Comparison of ENCODE assay signal across 8 cellular contexts in the genomic region with DNA sequence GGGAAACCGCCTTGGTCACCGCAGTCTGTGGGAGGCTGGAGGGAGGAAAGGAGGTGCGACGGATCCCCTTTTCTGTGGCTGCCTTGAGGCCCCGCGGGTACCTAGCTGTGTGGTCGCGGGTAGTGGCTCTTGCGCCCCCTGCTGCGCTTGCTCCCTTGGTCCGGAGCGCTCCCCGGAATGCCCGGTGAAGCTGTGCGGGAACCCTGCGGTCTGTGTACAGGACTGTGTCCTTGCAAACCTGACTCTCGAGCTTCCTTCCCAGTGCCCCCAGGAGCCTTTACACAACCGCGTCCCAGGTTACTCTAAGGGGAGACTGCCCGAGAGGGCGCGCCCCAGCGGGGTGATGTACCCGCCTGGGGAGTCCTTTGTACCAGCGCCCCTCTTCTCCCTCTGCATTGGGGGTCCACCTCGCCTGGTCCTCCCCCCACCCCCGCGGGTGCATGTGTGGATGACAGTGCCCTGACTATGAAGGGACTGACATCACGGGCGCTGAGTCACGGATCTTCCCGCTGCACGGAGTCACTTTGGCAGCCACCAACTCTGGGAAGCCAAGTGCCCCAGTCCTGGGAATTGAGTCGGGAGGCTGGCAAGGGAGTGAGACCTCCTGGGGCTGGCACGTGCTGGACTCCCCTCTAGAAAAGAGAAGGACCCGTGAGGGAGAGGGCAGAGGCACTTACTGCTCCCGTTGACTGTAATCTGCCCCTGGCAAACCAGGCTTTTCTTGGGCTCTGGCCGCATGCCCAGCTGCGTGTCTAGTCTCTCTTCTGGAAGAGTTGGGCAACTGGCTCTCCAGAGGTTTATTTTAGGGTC. TPM values are rescaled to one million over a fixed set of nuclear protein-coding genes. Genes with fewer than 3 reads are reported as not detected.
A peak's percentile ranks its signal among the peaks of the same experiment; 100 is the strongest.
DNase-seq lines count a peak whose midpoint lies in the region; ATAC-seq and TF ChIP-seq lines count a peak whose summit lies in the region.

No MANE protein-coding gene starts in this region.

- CTCF ChIA-PET in HEK293 (lab: Yijun Ruan, JAX), result interaction anchor here (0.7 to 3.6 kb wide), 6 partner anchors 11 to 211 kb away, joined by 3 to 17 read pairs (median 3); partner anchors contain the start of gene ATP8B2
- CTCF ChIA-PET in HEK293T (lab: Yijun Ruan, JAX), result interaction anchor here (0.5 to 0.8 kb wide), 2 partner anchors 77 to 537 kb away, joined by 3 read pairs; no protein-coding TSS in a partner anchor

- 2 to 4% methylated on average over 38 to 39 of the region's 39 CpGs for WGBS in heart right ventricle, 2 donors

- H3K27me3 ChIP-seq in heart right ventricle, result no peaks in the 10 kb centered on the region

- peaks cover 22% of the 10 kb centered on the region for H3K27me3 Mint-ChIP-seq in activated naive CD8-positive, alpha-beta T cell treated with anti-CD3 and anti-CD28 coated beads, Interleukin-2, amount 10 ng/mL, durations not matched to agents 7 days and 5 days

- peak overlapping the region; percentile 71 for H3K4me3 Mint-ChIP-seq in activated naive CD8-positive, alpha-beta T cell treated with anti-CD3 and anti-CD28 coated beads, Interleukin-2, amount 10 ng/mL, durations not matched to agents 7 days and 5 days

- peak overlapping the region; percentile 36 for H3K27ac Mint-ChIP-seq in activated naive CD8-positive, alpha-beta T cell treated with anti-CD3 and anti-CD28 coated beads, Interleukin-2, amount 10 ng/mL, durations not matched to agents 7 days and 5 days

- peak overlapping the region; percentile 48; the same call in 1 of the 2 replicates for H3K27ac ChIP-seq in HEK293 (ENCODE audit: extremely low read depth, low read depth, low read length)
- peak overlapping the region; percentile 78 to 96 (median 94) for H3K27ac ChIP-seq in heart right ventricle

- POLR2A ChIA-PET in HEK293 (lab: Yijun Ruan, JAX), result interaction anchor here (0.7 to 1.0 kb wide), 2 partner anchors 223 to 429 kb away, joined by 3 to 4 read pairs; partner anchors contain the start of gene JTB
- POLR2A ChIA-PET in activated naive CD8-positive, alpha-beta T cell treated with anti-CD3 and anti-CD28 coated beads, Interleukin-2, amount 10 ng/mL, durations not matched to agents 7 days and 5 days (lab: Charles Lee), result interaction anchor here (0.6 kb wide), 2 partner anchors 31 to 49 kb away, joined by 3 read pairs; no protein-coding TSS in a partner anchor
- POLR2A ChIA-PET in HEK293T (lab: Yijun Ruan, JAX), result interaction anchor here (1.0 to 1.1 kb wide), 2 partner anchors 9 to 11 kb away, joined by 5 read pairs; no protein-coding TSS in a partner anchor

- H3K9me3 Mint-ChIP-seq in activated naive CD8-positive, alpha-beta T cell treated with anti-CD3 and anti-CD28 coated beads, Interleukin-2, amount 10 ng/mL, durations not matched to agents 7 days and 5 days, result no peaks in the 10 kb centered on the region

- DNase-seq in ELF-1 (ENCODE audit: low read depth, low spot score), result peak; percentile 63
- peak; percentile 67 for DNase-seq in RPMI7951 (ENCODE audit: low read depth)
- peak; percentile 54 for DNase-seq in activated naive CD8-positive, alpha-beta T cell treated with anti-CD3 and anti-CD28 coated beads, Interleukin-2, amount 10 ng/mL, durations not matched to agents 7 days and 5 days
- DNase-seq in heart right ventricle, result peak; percentile 76 to 85
- peak; percentile 81 for DNase-seq in pons (ENCODE audit: low spot score)
- no peak for DNase-seq in HEK293T (ENCODE audit: extremely low spot score)
- no peak for DNase-seq in activated gamma-delta T cell treated with Interleukin-2 at 50 U/mL for 16 hours

- TF ChIP-seq CTCF in HEK293 (tag by site-specific recombination; IDR thresholded peaks at IDR 0.05) (peak; percentile 90), heart right ventricle (IDR thresholded peaks at IDR 0.05) (peak; percentile 14 to 59 (median 41))

- H3K4me1 ChIP-seq in HEK293 (ENCODE audit: control insufficient read depth, insufficient read depth, low read length) (peaks cover 2% of the 10 kb centered on the region; the same call in 1 of the 2 replicates), heart right ventricle (peaks cover 3 to 93% (median 48%) of the 10 kb centered on the region in 9 donors)

- ATAC-seq in activated naive CD8-positive, alpha-beta T cell treated with anti-CD3 and anti-CD28 coated beads, Interleukin-2, amount 10 ng/mL, durations not matched to agents 7 days and 5 days (ENCODE audit: low read depth), result peak; percentile 3
- peak; percentile 51 to 79 (median 68) for ATAC-seq in heart right ventricle

- H3K36me3 Mint-ChIP-seq in activated naive CD8-positive, alpha-beta T cell treated with anti-CD3 and anti-CD28 coated beads, Interleukin-2, amount 10 ng/mL, durations not matched to agents 7 days and 5 days, result no peaks in the 10 kb centered on the region

- H3K4me3 ChIP-seq in HEK293 (ENCODE audit: low read depth, low read length) (peak overlapping the region; percentile 53), heart right ventricle (peak overlapping the region; percentile 53 to 78 (median 69))

- intact Hi-C loops in heart right ventricle (cut with DNase I), result loop anchor here in 6 of 10 donors (2.0 to 10.0 kb wide), 8 partner anchors 36 to 141 kb away; no protein-coding TSS in a partner anchor

- no peaks in the 10 kb centered on the region for H3K9me3 ChIP-seq in HEK293 (ENCODE audit: control insufficient read depth, insufficient read depth, low read depth, low read length)
- no peaks in the 10 kb centered on the region for H3K9me3 ChIP-seq in heart right ventricle

- peaks cover 60% of the 10 kb centered on the region for H3K4me1 Mint-ChIP-seq in activated naive CD8-positive, alpha-beta T cell treated with anti-CD3 and anti-CD28 coated beads, Interleukin-2, amount 10 ng/mL, durations not matched to agents 7 days and 5 days

- H3K36me3 ChIP-seq in HEK293 (ENCODE audit: control insufficient read depth in 2 of 2, insufficient read depth in 1 of 2, low read length in 2 of 2) (no peaks in the 10 kb centered on the region), heart right ventricle (no peaks in the 10 kb centered on the region)

TF ChIP-seq in HEK293, 187 proteins besides CTCF, POLR2A, EP300 and RAD21 (continues in another document):
- peak; percentile 50 for TF ChIP-seq ZBTB17 (tag by site-specific recombination; IDR thresholded peaks at IDR 0.05)
- no peak for TF ChIP-seq ZNF404 (tag by site-specific recombination; IDR thresholded peaks at IDR 0.05)
- no peak for TF ChIP-seq KLF8 (tag by site-specific recombination; IDR thresholded peaks at IDR 0.05)
- TF ChIP-seq ZIC2 (tag by site-specific recombination; IDR thresholded peaks at IDR 0.05), result peak; percentile 78
- TF ChIP-seq ZNF121 (tag by site-specific recombination; IDR thresholded peaks at IDR 0.05), result no peak
- TF ChIP-seq ZNF48 (tag by site-specific recombination; IDR thresholded peaks at IDR 0.05), result no peak
- TF ChIP-seq YY2 (tag by site-specific recombination; IDR thresholded peaks at IDR 0.05), result no peak
- TF ChIP-seq, protein P1, sequence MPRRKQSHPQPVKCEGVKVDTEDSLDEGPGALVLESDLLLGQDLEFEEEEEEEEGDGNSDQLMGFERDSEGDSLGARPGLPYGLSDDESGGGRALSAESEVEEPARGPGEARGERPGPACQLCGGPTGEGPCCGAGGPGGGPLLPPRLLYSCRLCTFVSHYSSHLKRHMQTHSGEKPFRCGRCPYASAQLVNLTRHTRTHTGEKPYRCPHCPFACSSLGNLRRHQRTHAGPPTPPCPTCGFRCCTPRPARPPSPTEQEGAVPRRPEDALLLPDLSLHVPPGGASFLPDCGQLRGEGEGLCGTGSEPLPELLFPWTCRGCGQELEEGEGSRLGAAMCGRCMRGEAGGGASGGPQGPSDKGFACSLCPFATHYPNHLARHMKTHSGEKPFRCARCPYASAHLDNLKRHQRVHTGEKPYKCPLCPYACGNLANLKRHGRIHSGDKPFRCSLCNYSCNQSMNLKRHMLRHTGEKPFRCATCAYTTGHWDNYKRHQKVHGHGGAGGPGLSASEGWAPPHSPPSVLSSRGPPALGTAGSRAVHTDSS (tag by site-specific recombination; IDR thresholded peaks at IDR 0.05), result no peak
- peak; percentile 89 for TF ChIP-seq WT1 (tag by site-specific recombination; IDR thresholded peaks at IDR 0.05)
- no peak for TF ChIP-seq ZNF670 (tag by site-specific recombination; IDR thresholded peaks at IDR 0.05; ENCODE audit: low read depth)
- no peak for TF ChIP-seq TCF7L2 (IDR thresholded peaks at IDR 0.05; ENCODE audit: borderline replicate concordance, low read depth, low read length)

TF ChIP-seq in HEK293T, 16 proteins besides CTCF, POLR2A, EP300 and RAD21:
- no peak for TF ChIP-seq BHLHE40 (IDR thresholded peaks at IDR 0.05; ENCODE audit: borderline replicate concordance)
- no peak for TF ChIP-seq NFRKB (IDR thresholded peaks at IDR 0.05)
- TF ChIP-seq HDGF (IDR thresholded peaks at IDR 0.05; ENCODE audit: borderline replicate concordance), result no peak
- no peak for TF ChIP-seq ARNT (IDR thresholded peaks at IDR 0.05)
- TF ChIP-seq SUZ12 (IDR thresholded peaks at IDR 0.05), result no peak
- TF ChIP-seq PKNOX1 (IDR thresholded peaks at IDR 0.05), result no peak
- no peak for TF ChIP-seq ZNF384 (IDR thresholded peaks at IDR 0.05)
- no peak for TF ChIP-seq LEF1 (IDR thresholded peaks at IDR 0.05; ENCODE audit: borderline replicate concordance)
- no peak for TF ChIP-seq FOXK2 (IDR thresholded peaks at IDR 0.05)
- no peak for TF ChIP-seq TARDBP (IDR thresholded peaks at IDR 0.05)
- no peak for TF ChIP-seq CTBP1 (IDR thresholded peaks at IDR 0.05; ENCODE audit: borderline replicate concordance)
- TF ChIP-seq FOXM1 (IDR thresholded peaks at IDR 0.05; ENCODE audit: borderline replicate concordance), result no peak
- TF ChIP-seq SP1 (IDR thresholded peaks at IDR 0.05), result no peak
- TF ChIP-seq FOXA1 (IDR thresholded peaks at IDR 0.05), result no peak

RNA-seq across cellular contexts. Expression of gene IL6R, which starts 0.8 kb away (rescaled TPM):
- total RNA-seq in RPMI7951 (2014; rRNA removed; shearing (Covaris generic)), result 0.24 and 0.29 TPM in 2 replicates
- 1 to 10 TPM; 4.6 to 6.3 TPM for total RNA-seq in activated naive CD8-positive, alpha-beta T cell treated with anti-CD3 and anti-CD28 coated beads, Interleukin-2, amount 10 ng/mL, durations not matched to agents 7 days and 5 days
- total RNA-seq in heart right ventricle, result 10 to 100 TPM in 5 of 10 donors, 1 to 10 TPM in 5; 6.1 to 16.2 (median 10.0) TPM
- polyA plus RNA-seq in heart right ventricle, result 1 to 10 TPM; 2.9 to 6.2 TPM

Comparison
In these comparisons a context has a peak if more than half of its experiments do, and no peak if none do; other contexts are left out.
1. DNase-seq: peak in ELF-1 (single experiment), RPMI7951 (single experiment), activated naive CD8-positive, alpha-beta T cell treated with anti-CD3 and anti-CD28 coated beads, Interleukin-2, amount 10 ng/mL, durations not matched to agents 7 days and 5 days (single experiment), heart right ventricle (2 of 2) and pons (single experiment); none in HEK293T (single experiment) and activated gamma-delta T cell treated with Interleukin-2 at 50 U/mL for 16 hours (single experiment).